15 cellular contexts compared by ENCODE assay signal in the genomic region with DNA sequence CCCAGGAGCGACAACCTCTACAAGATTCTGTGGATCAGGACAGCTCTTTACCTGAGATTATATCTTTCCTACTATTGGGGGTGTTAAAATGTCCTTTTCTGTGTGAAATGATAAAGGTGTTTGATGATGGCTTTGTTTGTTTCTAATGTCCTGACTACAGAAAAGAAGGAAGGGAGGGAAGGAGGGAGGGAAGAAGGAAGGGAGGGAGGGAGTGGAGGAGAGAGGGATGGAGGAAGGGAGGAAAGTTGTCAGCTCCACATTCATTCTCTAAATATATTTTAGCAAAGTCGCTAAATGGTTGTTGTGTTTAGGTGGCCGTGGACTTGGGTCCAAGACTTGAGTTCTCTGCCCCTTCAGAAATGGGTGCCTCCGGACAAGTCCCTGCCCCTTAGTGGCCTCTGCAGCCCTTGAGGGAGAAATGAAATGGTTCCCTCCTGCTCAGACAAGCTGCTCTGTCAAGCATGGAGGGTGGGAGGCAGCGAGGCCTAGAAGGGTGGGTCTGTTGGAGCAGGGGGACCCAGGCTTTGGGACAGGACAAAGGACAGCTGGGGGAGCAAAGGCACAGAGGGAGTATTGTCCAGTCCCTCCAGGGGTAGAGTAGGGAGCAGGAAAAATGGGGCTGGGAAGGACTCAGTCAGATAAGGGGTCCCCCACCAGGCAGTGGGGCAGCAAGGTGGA. TPM values are rescaled to one million over a fixed set of nuclear protein-coding genes. Genes with fewer than 3 reads are reported as not detected.
DNase-seq lines count a peak whose midpoint lies in the region; ATAC-seq and TF ChIP-seq lines count a peak whose summit lies in the region.
"Had no signal": no experiment of that assay in that cellular context is flagged by ENCODE, and none has a peak within 500 bp of the region (broad histone marks: within the 10 kb centered on the region; RNA-seq: fewer than 3 reads in every experiment).

No MANE protein-coding gene starts in this region.

- H3K4me3 Mint-ChIP-seq in T-helper 1 cell treated with Interleukin-12 subunit alpha and Interleukin-12 subunit beta and Interleukin-4 antibody, amounts not matched to agents 30 μg/mL and 1 μg/mL, for 36 hours = peak overlapping the region; percentile 86
- H3K4me3 Mint-ChIP-seq: WTC11 had no signal

- TF ChIP-seq CTCF in PC-3 (conservative IDR thresholded peaks at IDR 0.05; ENCODE audit: low read depth, low read length) = no peak
- no peak for TF ChIP-seq CTCF in colonic mucosa (IDR thresholded peaks at IDR 0.05)
- no peak for TF ChIP-seq CTCF in sigmoid colon (IDR thresholded peaks at IDR 0.05)

- no peaks in the 10 kb centered on the region for H4K20me1 ChIP-seq in PC-3 (ENCODE audit: low read length)

- H3K79me2 ChIP-seq in PC-3 (ENCODE audit: low read length) = peaks cover 83% of the 10 kb centered on the region

- no peak overlapping the region for H2AFZ ChIP-seq in PC-3 (ENCODE audit: low read length)

- no peaks in the 10 kb centered on the region for H3K36me3 ChIP-seq in PC-3 (ENCODE audit: low read depth, low read length)
- no peaks in the 10 kb centered on the region for H3K36me3 ChIP-seq in colonic mucosa
- H3K36me3 ChIP-seq in sigmoid colon = no peaks in the 10 kb centered on the region
- H3K36me3 ChIP-seq: suprapubic skin had no signal

- no peak for TF ChIP-seq EP300 in sigmoid colon (IDR thresholded peaks at IDR 0.05)

- CTCF ChIA-PET in PC-3 (lab: Charles Lee) = no interaction called here

- peak overlapping the region; percentile 90 for H3K27ac Mint-ChIP-seq in T-helper 1 cell treated with Interleukin-12 subunit alpha and Interleukin-12 subunit beta and Interleukin-4 antibody, amounts not matched to agents 30 μg/mL and 1 μg/mL, for 36 hours
- H3K27ac Mint-ChIP-seq: WTC11 had no signal

- peaks cover 21% of the 10 kb centered on the region for H3K36me3 Mint-ChIP-seq in T-helper 1 cell treated with Interleukin-12 subunit alpha and Interleukin-12 subunit beta and Interleukin-4 antibody, amounts not matched to agents 30 μg/mL and 1 μg/mL, for 36 hours (ENCODE audit: low read depth)
- H3K36me3 Mint-ChIP-seq: WTC11 had no signal

- WGBS in sigmoid colon, 2 donors = 66 to 72% methylated on average over 5 of the region's 5 CpGs

- DNase-seq in T-helper 1 cell (no peak), PC-3 (no peak), colonic mucosa (no peak), sigmoid colon (peak; percentile 47), Ammon's horn (ENCODE audit: low spot score) (no peak)
- DNase-seq: 8988T, dermis blood vessel endothelial cell, NCI-H1105 treated with DMSO at 0.1 percent for 48 hours, NCI-H69, Right ventricle myocardium superior had no signal

- H3K9me3 ChIP-seq in PC-3 (ENCODE audit: low read length) = no peaks in the 10 kb centered on the region
- H3K9me3 ChIP-seq in colonic mucosa = no peaks in the 10 kb centered on the region
- H3K9me3 ChIP-seq in sigmoid colon = no peaks in the 10 kb centered on the region
- H3K9me3 ChIP-seq: suprapubic skin had no signal

- H3K4me3 ChIP-seq in PC-3 (ENCODE audit: low read length) (no peak overlapping the region), colonic mucosa (no peak overlapping the region), sigmoid colon (peak overlapping the region in 1 of 4 donors; percentile 14)
- H3K4me3 ChIP-seq: suprapubic skin had no signal

- H3K4me2 ChIP-seq in PC-3 (ENCODE audit: low read length) = peak overlapping the region; percentile 81; the same call in 1 of the 2 replicates

- H3K9ac ChIP-seq in PC-3 (ENCODE audit: low read length) (peak overlapping the region; percentile 17; the same call in 1 of the 2 replicates), colonic mucosa (ENCODE audit: low read depth in 2 of 2, low read length in 2 of 2) (peak overlapping the region in 1 of 2 donors; percentile 38)

- POLR2A ChIA-PET in PC-3 (lab: Charles Lee; ENCODE audit: unreplicated experiment) = no interaction called here

- ATAC-seq in PC-3 = no peak
- ATAC-seq in activated CD4-positive, CD25-positive, alpha-beta regulatory T cell treated with anti-CD3 and anti-CD28 coated beads, Interleukin-2, amount 50 U/mL, for 24 hours = no peak
- no peak for ATAC-seq in GM21717 (IDR thresholded peaks at IDR 0.05; ENCODE audit: unreplicated experiment)
- ATAC-seq: WTC11 had no signal

- H3K27me3 ChIP-seq in PC-3 (ENCODE audit: low read length) (no peaks in the 10 kb centered on the region), colonic mucosa (no peaks in the 10 kb centered on the region), sigmoid colon (no peaks in the 10 kb centered on the region)
- H3K27me3 ChIP-seq: suprapubic skin had no signal

- no peaks in the 10 kb centered on the region for H3K9me2 ChIP-seq in PC-3 (replicated peaks; ENCODE audit: low read length)

- H3K4me1 Mint-ChIP-seq in T-helper 1 cell treated with Interleukin-12 subunit alpha and Interleukin-12 subunit beta and Interleukin-4 antibody, amounts not matched to agents 30 μg/mL and 1 μg/mL, for 36 hours (ENCODE audit: low read depth) = peaks cover 60% of the 10 kb centered on the region

- no peaks in the 10 kb centered on the region for H3F3A ChIP-seq in PC-3 (ENCODE audit: low read length, unreplicated experiment)

- H3K9me3 Mint-ChIP-seq in T-helper 1 cell treated with Interleukin-12 subunit alpha and Interleukin-12 subunit beta and Interleukin-4 antibody, amounts not matched to agents 30 μg/mL and 1 μg/mL, for 36 hours = no peaks in the 10 kb centered on the region
- H3K9me3 Mint-ChIP-seq: WTC11 had no signal

- no peak for TF ChIP-seq POLR2A in sigmoid colon (IDR thresholded peaks at IDR 0.05)

- peaks cover 28% of the 10 kb centered on the region for H3K4me1 ChIP-seq in PC-3 (ENCODE audit: insufficient read depth, low read length)
- H3K4me1 ChIP-seq in colonic mucosa = peaks cover 19% of the 10 kb centered on the region
- peaks cover 0 to 85% (median 75%) of the 10 kb centered on the region in 4 donors for H3K4me1 ChIP-seq in sigmoid colon

- peak overlapping the region; percentile 58 for H3K27ac ChIP-seq in PC-3 (ENCODE audit: low read length)
- H3K27ac ChIP-seq in colonic mucosa = peak overlapping the region; percentile 46
- peak overlapping the region; percentile 36 to 97 (median 89) for H3K27ac ChIP-seq in sigmoid colon
- H3K27ac ChIP-seq: suprapubic skin had no signal

- intact Hi-C loops in PC-3 (cut with micrococcal nuclease) = no loop called here
- intact Hi-C loops in colonic mucosa (cut with DNase I) = no loop called here
- intact Hi-C loops in sigmoid colon (cut with DNase I) = no loop called here

- BruUV-seq in PC-3 (replicated peaks; lab: Mats Ljungman, UMichigan) = no TSS peak

- H3K27me3 Mint-ChIP-seq in T-helper 1 cell treated with Interleukin-12 subunit alpha and Interleukin-12 subunit beta and Interleukin-4 antibody, amounts not matched to agents 30 μg/mL and 1 μg/mL, for 36 hours (ENCODE audit: low read depth) = no peaks in the 10 kb centered on the region

RNA-seq across cellular contexts. Expression of gene RGS10, which starts 4.4 kb away (rescaled TPM):
- total RNA-seq in PC-3 (2014; rRNA removed) = 22.0 and 27.6 TPM in 2 replicates
- total RNA-seq in colonic mucosa = 10 to 100 TPM; 17.8 to 23.6 TPM
- total RNA-seq in sigmoid colon = 100 to 1,000 TPM; 125 to 192 (median 167) TPM
- 100 to 1,000 TPM in 1 of 3 donors, 10 to 100 TPM in 2; 54.1 to 106 (median 64.3) TPM for polyA plus RNA-seq in sigmoid colon

RNA-seq across cellular contexts. Expression of gene TIAL1, which starts 58.7 kb away (rescaled TPM):
- total RNA-seq in PC-3 (2014; rRNA removed) (42.8 and 46.6 TPM in 2 replicates), colonic mucosa (100 to 1,000 TPM; 104 to 126 TPM), sigmoid colon (100 to 1,000 TPM in 1 of 4 donors, 10 to 100 TPM in 3; 68.3 to 132 (median 90.0) TPM)
- polyA plus RNA-seq in sigmoid colon = 10 to 100 TPM; 29.4 to 47.8 (median 30.1) TPM
